ENCODE assay signal across 1 cellular context in genomic region chr20:50369225-50370035, GRCh38.
A peak's percentile ranks its signal among the peaks of the same experiment; 100 is the strongest.
TF ChIP-seq lines count a peak whose summit lies in the region.

No MANE protein-coding gene starts in this region.

TF ChIP-seq in HepG2, 621 proteins besides CTCF, POLR2A, EP300 and RAD21 (continued from another document):
- TF ChIP-seq ZHX2 (IDR thresholded peaks at IDR 0.05; ENCODE audit: low read depth): no peak
- TF ChIP-seq ZHX2 (CRISPR knock-in tag; IDR thresholded peaks at IDR 0.05; ENCODE audit: borderline replicate concordance): 0 out of 2 replicates have a peak, but pooled peaks have one; percentile 21
- TF ChIP-seq SKI (IDR thresholded peaks at IDR 0.05; ENCODE audit: partially characterized antibody): peak; percentile 16
- TF ChIP-seq ZMYM4 (CRISPR knock-in tag; IDR thresholded peaks at IDR 0.05): peak; percentile 68; the same call in 1 of the 2 replicates
- no peak for TF ChIP-seq EED (CRISPR knock-in tag; IDR thresholded peaks at IDR 0.05)
TF ChIP-seq in HepG2: peak in this region for 242.
